Comparison of ENCODE assay signal across 9 cellular contexts in the genomic region with DNA sequence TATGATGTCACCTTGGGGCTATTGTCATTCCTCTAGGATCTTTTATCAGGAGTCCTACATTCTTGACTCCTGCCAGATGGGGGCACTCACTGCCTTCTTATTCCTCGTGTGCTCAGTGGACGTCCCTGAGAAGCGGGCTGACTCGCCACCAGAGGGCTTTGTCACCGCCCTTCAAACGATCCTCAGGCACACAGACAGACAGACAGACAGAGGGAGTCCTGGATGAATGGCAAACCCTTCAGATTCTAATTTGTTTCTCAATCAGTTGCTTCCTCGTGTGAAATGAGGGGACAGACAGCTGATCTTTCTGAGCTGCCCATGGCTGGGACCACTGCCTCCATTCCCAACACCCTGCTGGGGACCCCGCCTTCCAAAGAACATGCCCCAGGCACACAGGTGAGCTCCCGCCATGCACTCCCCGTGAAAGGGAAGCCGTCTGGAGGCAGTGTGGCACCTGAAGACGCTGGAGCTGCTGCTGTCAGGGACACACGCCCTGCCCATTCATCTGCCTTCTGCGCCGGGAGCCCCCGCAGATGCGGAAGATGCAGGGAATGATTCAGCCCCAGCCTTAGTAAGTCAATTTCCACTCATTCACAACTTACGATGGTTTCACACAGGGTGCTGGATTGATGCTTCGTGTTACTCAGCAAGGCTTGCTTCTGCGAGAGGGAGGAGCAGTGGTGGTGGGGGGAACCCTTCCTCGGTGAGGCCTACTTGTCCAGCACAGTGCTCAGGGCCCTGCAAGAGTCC.
A peak's percentile ranks its signal among the peaks of the same experiment; 100 is the strongest.
DNase-seq lines count a peak whose midpoint lies in the region; ATAC-seq and TF ChIP-seq lines count a peak whose summit lies in the region.
"Had no signal": no experiment of that assay in that cellular context is flagged by ENCODE, and none has a peak within 500 bp of the region (broad histone marks: within the 10 kb centered on the region; RNA-seq: fewer than 3 reads in every experiment).

No MANE protein-coding gene starts in this region.

- H3K27ac ChIP-seq in cingulate gyrus (ENCODE audit: low read depth, low read length): peak overlapping the region; percentile 2
- H3K27ac ChIP-seq: neutrophil had no signal

- TF ChIP-seq CTCF in GM06990 (IDR thresholded peaks at IDR 0.05; ENCODE audit: insufficient read depth, low read length, poor library complexity, severe bottlenecking): peak; percentile 84

- DNase-seq in GM06990 (ENCODE audit: extremely low read depth, insufficient read length) (peak; percentile 41), NCI-H2227 (lab: John Stamatoyannopoulos, UW; ENCODE audit: unreplicated experiment) (peak; percentile 86), kidney glomerular epithelial cell (lab: John Stamatoyannopoulos, UW) (peak; percentile 66)
- peak; percentile 40 for DNase-seq in stimulated activated CD4-positive, alpha-beta T cell treated with anti-CD3 and anti-CD28 coated beads, Interleukin-2, amount 100 ng/mL, for 4 hours (ENCODE audit: low read depth)

- ATAC-seq in HG03045 (IDR thresholded peaks at IDR 0.05; ENCODE audit: unreplicated experiment) (peak; percentile 68), GM21737 (IDR thresholded peaks at IDR 0.05; ENCODE audit: unreplicated experiment) (no peak)
- peak; percentile 68 to 80 for ATAC-seq in activated CD4-positive, CD25-positive, alpha-beta regulatory T cell treated with anti-CD3 and anti-CD28 coated beads, Interleukin-2, amount 50 U/mL, for 24 hours

- H3K36me3 ChIP-seq in GM06990 (ENCODE audit: control insufficient read depth, insufficient read depth, low read length): no peaks in the 10 kb centered on the region
- H3K36me3 ChIP-seq: neutrophil had no signal

- H3K27me3 ChIP-seq in GM06990 (replicated peaks; ENCODE audit: control insufficient read depth, insufficient read depth, low read length): no peaks in the 10 kb centered on the region
- H3K27me3 ChIP-seq: neutrophil had no signal

- H3K4me3 ChIP-seq in GM06990 (replicated peaks; ENCODE audit: low read depth, low read length): no peak overlapping the region
